Comparison of ENCODE assay signal across 16 cellular contexts in the genomic region with DNA sequence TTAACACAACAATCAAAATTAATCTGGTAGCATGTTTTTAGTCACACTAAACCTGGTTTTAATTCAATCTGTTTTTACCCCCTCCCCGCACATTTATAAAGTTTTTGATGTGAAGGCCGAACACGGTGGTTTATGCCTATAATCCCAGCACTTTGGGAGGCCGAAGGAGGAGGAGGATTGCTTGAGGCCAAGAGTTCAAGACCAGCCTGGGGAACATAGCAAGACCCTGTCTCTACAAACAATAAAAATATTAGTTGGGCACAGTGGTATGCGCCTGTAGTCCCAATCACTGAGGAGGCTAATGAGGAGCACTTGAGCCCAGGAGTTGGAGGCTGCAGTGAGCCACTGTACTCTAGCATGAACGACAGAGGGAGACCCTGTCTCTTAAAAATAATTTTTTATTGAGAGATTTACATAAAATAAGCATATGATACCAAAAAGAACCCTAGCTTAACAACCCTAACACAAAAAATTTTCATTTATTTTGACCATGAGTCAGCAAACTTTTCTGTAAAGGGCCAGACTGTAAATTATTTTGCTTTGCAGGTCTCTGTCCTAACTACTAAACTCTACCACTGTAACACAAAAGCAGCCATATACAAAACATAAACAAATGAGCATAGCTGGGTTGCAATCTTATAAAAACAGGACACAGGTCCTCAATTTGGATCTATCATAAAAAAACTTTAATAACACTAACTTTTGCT. TPM values are rescaled to one million over a fixed set of nuclear protein-coding genes. Genes with fewer than 3 reads are reported as not detected.
A peak's percentile ranks its signal among the peaks of the same experiment; 100 is the strongest.
DNase-seq lines count a peak whose midpoint lies in the region; ATAC-seq and TF ChIP-seq lines count a peak whose summit lies in the region.
"Had no signal": no experiment of that assay in that cellular context is flagged by ENCODE, and none has a peak within 500 bp of the region (broad histone marks: within the 10 kb centered on the region; RNA-seq: fewer than 3 reads in every experiment).

No MANE protein-coding gene starts in this region.

- H3K27ac Mint-ChIP-seq in Calu3 (ENCODE audit: unreplicated experiment), result peak overlapping the region; percentile 33
- peak overlapping the region; percentile 41 for H3K27ac Mint-ChIP-seq in activated CD8-positive, alpha-beta T cell treated with anti-CD3 and anti-CD28 coated beads, Interleukin-2, amount 10 ng/mL, durations not matched to agents 7 days and 5 days
- H3K27ac Mint-ChIP-seq in memory B cell, result peak overlapping the region; percentile 72

- intact Hi-C loops in Calu3 (cut with micrococcal nuclease; ENCODE audit: unreplicated experiment), result no loop called here

- CTCF ChIA-PET in Calu3 (lab: Charles Lee), result no interaction called here
- CTCF ChIA-PET in activated CD8-positive, alpha-beta T cell treated with anti-CD3 and anti-CD28 coated beads, Interleukin-2, amount 10 ng/mL, durations not matched to agents 7 days and 5 days (lab: Charles Lee), result interaction anchor here (1.1 to 1.4 kb wide), 2 partner anchors 67 to 77 kb away, joined by 3 read pairs; no protein-coding TSS in a partner anchor

- H3K4me1 Mint-ChIP-seq in Calu3 (ENCODE audit: low read depth, unreplicated experiment) (no peaks in the 10 kb centered on the region), memory B cell (peaks cover 8% of the 10 kb centered on the region)
- peaks cover 37% of the 10 kb centered on the region for H3K4me1 Mint-ChIP-seq in activated CD8-positive, alpha-beta T cell treated with anti-CD3 and anti-CD28 coated beads, Interleukin-2, amount 10 ng/mL, durations not matched to agents 7 days and 5 days (ENCODE audit: low read depth)

- DNase-seq in Calu3 (no peak), memory B cell (ENCODE audit: low spot score in 2 of 2) (no peak), DMS153 treated with DMSO at 0.1 percent for 48 hours (lab: John Stamatoyannopoulos, UW; ENCODE audit: unreplicated experiment) (no peak), RPMI8226 (no peak), NOMO-1 treated with DMSO at 0.1 percent for 48 hours (lab: John Stamatoyannopoulos, UW; ENCODE audit: unreplicated experiment) (no peak)
- no peak for DNase-seq in activated CD8-positive, alpha-beta T cell treated with anti-CD3 and anti-CD28 coated beads, Interleukin-2, amount 10 ng/mL, durations not matched to agents 7 days and 5 days
- DNase-seq in stimulated activated naive CD4-positive, alpha-beta T cell (lab: John Stamatoyannopoulos, UW), result no peak
- DNase-seq: activated CD8-positive, alpha-beta memory T cell treated with anti-CD3 and anti-CD28 coated beads, Interleukin-2, amount 50 U/mL, for 48 hours; BE2C; DND-41; effector CD8-positive, alpha-beta T cell; NCI-H2081; NCI-H748 treated with DMSO at 0.1 percent for 48 hours; stimulated activated CD4-positive, alpha-beta T cell treated with anti-CD3 and anti-CD28 coated beads, Interleukin-1b, Interleukin-23, amount 100 ng/mL, for 48 hours had no signal

- TF ChIP-seq CTCF in 22Rv1 (IDR thresholded peaks at IDR 0.05), result no peak
- TF ChIP-seq CTCF in Calu3 (IDR thresholded peaks at IDR 0.05; ENCODE audit: unreplicated experiment), result no peak

- H3K9me3 Mint-ChIP-seq in Calu3 (ENCODE audit: low read depth, unreplicated experiment) (no peaks in the 10 kb centered on the region), memory B cell (no peaks in the 10 kb centered on the region)
- H3K9me3 Mint-ChIP-seq in activated CD8-positive, alpha-beta T cell treated with anti-CD3 and anti-CD28 coated beads, Interleukin-2, amount 10 ng/mL, durations not matched to agents 7 days and 5 days (ENCODE audit: insufficient read depth), result no peaks in the 10 kb centered on the region

- H3K27me3 Mint-ChIP-seq in Calu3 (ENCODE audit: unreplicated experiment), result no peaks in the 10 kb centered on the region
- no peaks in the 10 kb centered on the region for H3K27me3 Mint-ChIP-seq in activated CD8-positive, alpha-beta T cell treated with anti-CD3 and anti-CD28 coated beads, Interleukin-2, amount 10 ng/mL, durations not matched to agents 7 days and 5 days (ENCODE audit: low read depth)
- H3K27me3 Mint-ChIP-seq in memory B cell, result no peaks in the 10 kb centered on the region

- peaks cover 58% of the 10 kb centered on the region for H3K36me3 Mint-ChIP-seq in Calu3 (ENCODE audit: insufficient read depth, unreplicated experiment)
- H3K36me3 Mint-ChIP-seq in activated CD8-positive, alpha-beta T cell treated with anti-CD3 and anti-CD28 coated beads, Interleukin-2, amount 10 ng/mL, durations not matched to agents 7 days and 5 days (ENCODE audit: low read depth), result peaks cover 73% of the 10 kb centered on the region
- peaks cover 30% of the 10 kb centered on the region for H3K36me3 Mint-ChIP-seq in memory B cell

- H3K27ac ChIP-seq in 22Rv1, result peak overlapping the region; percentile 21; the same call in 1 of the 2 replicates
- H3K27ac ChIP-seq: vagina had no signal

- H3K4me3 Mint-ChIP-seq in Calu3 (ENCODE audit: low read depth, unreplicated experiment), result no peak overlapping the region
- no peak overlapping the region for H3K4me3 Mint-ChIP-seq in activated CD8-positive, alpha-beta T cell treated with anti-CD3 and anti-CD28 coated beads, Interleukin-2, amount 10 ng/mL, durations not matched to agents 7 days and 5 days
- H3K4me3 Mint-ChIP-seq in memory B cell, result no peak overlapping the region

- BruUV-seq in Calu3 (replicated peaks; lab: Mats Ljungman, UMichigan), result no TSS peak

- POLR2A ChIA-PET in activated CD8-positive, alpha-beta T cell treated with anti-CD3 and anti-CD28 coated beads, Interleukin-2, amount 10 ng/mL, durations not matched to agents 7 days and 5 days (lab: Charles Lee), result interaction anchor here (0.9 to 1.2 kb wide), 3 partner anchors 13 to 77 kb away, joined by 3 to 4 read pairs (median 3); no protein-coding TSS in a partner anchor

- no peak for ATAC-seq in activated CD8-positive, alpha-beta T cell treated with anti-CD3 and anti-CD28 coated beads, Interleukin-2, amount 10 ng/mL, durations not matched to agents 7 days and 5 days
- ATAC-seq in memory B cell (ENCODE audit: low read depth), result no peak

RNA-seq across cellular contexts. Expression of gene HNRNPD, which starts 21.5 kb away (rescaled TPM):
- total RNA-seq in Calu3 (2022), result 241 and 272 TPM in 2 replicates
- total RNA-seq in activated CD8-positive, alpha-beta T cell treated with anti-CD3 and anti-CD28 coated beads, Interleukin-2, amount 10 ng/mL, durations not matched to agents 7 days and 5 days, result 100 to 1,000 TPM; 405 to 406 TPM
